Comparison of ENCODE assay signal across 3 cellular contexts in genomic region chr1:53787655-53788054, GRCh38.
TF ChIP-seq lines count a peak whose summit lies in the region.

No MANE protein-coding gene starts in this region.

TF ChIP-seq in HepG2, 621 proteins besides CTCF, POLR2A, EP300 and RAD21:
- no peak for TF ChIP-seq TBX2 (CRISPR knock-in tag; IDR thresholded peaks at IDR 0.05; ENCODE audit: borderline replicate concordance)
- peak; percentile 54; the same call in 1 of the 2 replicates for TF ChIP-seq CEBPB (IDR thresholded peaks at IDR 0.05; ENCODE audit: borderline replicate concordance, low read depth, low read length)

TF ChIP-seq in Ishikawa, 13 proteins besides CTCF, POLR2A, EP300 and RAD21:
- TF ChIP-seq, protein P1, sequence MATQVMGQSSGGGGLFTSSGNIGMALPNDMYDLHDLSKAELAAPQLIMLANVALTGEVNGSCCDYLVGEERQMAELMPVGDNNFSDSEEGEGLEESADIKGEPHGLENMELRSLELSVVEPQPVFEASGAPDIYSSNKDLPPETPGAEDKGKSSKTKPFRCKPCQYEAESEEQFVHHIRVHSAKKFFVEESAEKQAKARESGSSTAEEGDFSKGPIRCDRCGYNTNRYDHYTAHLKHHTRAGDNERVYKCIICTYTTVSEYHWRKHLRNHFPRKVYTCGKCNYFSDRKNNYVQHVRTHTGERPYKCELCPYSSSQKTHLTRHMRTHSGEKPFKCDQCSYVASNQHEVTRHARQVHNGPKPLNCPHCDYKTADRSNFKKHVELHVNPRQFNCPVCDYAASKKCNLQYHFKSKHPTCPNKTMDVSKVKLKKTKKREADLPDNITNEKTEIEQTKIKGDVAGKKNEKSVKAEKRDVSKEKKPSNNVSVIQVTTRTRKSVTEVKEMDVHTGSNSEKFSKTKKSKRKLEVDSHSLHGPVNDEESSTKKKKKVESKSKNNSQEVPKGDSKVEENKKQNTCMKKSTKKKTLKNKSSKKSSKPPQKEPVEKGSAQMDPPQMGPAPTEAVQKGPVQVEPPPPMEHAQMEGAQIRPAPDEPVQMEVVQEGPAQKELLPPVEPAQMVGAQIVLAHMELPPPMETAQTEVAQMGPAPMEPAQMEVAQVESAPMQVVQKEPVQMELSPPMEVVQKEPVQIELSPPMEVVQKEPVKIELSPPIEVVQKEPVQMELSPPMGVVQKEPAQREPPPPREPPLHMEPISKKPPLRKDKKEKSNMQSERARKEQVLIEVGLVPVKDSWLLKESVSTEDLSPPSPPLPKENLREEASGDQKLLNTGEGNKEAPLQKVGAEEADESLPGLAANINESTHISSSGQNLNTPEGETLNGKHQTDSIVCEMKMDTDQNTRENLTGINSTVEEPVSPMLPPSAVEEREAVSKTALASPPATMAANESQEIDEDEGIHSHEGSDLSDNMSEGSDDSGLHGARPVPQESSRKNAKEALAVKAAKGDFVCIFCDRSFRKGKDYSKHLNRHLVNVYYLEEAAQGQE (IDR thresholded peaks at IDR 0.05; ENCODE audit: low read depth), result no peak
- peak; percentile 36; the same call in 1 of the 2 replicates for TF ChIP-seq CEBPB (IDR thresholded peaks at IDR 0.05)

TF ChIP-seq in K562, 482 proteins besides CTCF, POLR2A, EP300 and RAD21:
- no peak for TF ChIP-seq CEBPG (CRISPR knock-in tag; IDR thresholded peaks at IDR 0.05)
- peak; percentile 63 to 99 for TF ChIP-seq CEBPG (tag; conservative IDR thresholded peaks at IDR 0.05 in 1 of 2, IDR thresholded peaks at IDR 0.05 in 1 of 2)
- TF ChIP-seq ZNF217 (CRISPR knock-in tag; IDR thresholded peaks at IDR 0.05), result no peak
- TF ChIP-seq, protein P2, sequence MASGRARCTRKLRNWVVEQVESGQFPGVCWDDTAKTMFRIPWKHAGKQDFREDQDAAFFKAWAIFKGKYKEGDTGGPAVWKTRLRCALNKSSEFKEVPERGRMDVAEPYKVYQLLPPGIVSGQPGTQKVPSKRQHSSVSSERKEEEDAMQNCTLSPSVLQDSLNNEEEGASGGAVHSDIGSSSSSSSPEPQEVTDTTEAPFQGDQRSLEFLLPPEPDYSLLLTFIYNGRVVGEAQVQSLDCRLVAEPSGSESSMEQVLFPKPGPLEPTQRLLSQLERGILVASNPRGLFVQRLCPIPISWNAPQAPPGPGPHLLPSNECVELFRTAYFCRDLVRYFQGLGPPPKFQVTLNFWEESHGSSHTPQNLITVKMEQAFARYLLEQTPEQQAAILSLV (tag; IDR thresholded peaks at IDR 0.05), result peak; percentile 80
- TF ChIP-seq CEBPB (tag; IDR thresholded peaks at IDR 0.05), result peak; percentile 94
